28 cellular contexts compared by ENCODE assay signal in the genomic region with DNA sequence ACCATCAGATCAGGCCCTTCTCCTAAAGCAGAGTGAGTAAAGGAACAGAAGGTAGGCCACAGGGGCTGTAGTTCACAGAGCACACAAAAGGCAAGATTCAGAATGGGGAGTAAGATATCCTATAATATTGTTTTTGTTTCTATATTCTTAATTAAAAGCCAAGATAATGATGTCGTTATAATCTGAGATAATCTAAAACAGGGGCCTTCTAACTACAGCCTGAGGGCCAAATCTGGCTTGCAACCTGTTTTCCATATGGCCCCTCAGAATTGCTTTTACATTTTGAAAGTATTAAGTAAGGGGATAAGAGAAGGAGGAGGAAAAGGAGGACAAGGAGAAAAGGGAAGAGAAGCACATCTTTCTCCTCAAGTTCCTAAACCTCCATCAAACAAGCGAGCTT.
"Had no signal": no experiment of that assay in that cellular context is flagged by ENCODE, and none has a peak within 500 bp of the region (broad histone marks: within the 10 kb centered on the region; RNA-seq: fewer than 3 reads in every experiment).

No MANE protein-coding gene starts in this region.

- H3K27me3 ChIP-seq: neural progenitor cell, ovary, right lobe of liver, sigmoid colon, stomach, thyroid gland, tibial nerve, upper lobe of left lung, vagina had no signal

- H3K4me2 ChIP-seq: neural progenitor cell had no signal

- H3K27ac Mint-ChIP-seq: nephron; neural progenitor cell; progenitor cell of endocrine pancreas; stimulated activated effector memory CD8-positive, alpha-beta T cell treated with anti-CD3 and anti-CD28 coated beads, Interleukin-12 subunit alpha, Interleukin-12 subunit beta, amount 100 ng/mL, for 72 hours; stimulated activated naive B cell treated with anti-CD40 and anti-IgM and Interleukin-4, amounts not matched to agents 10 μg/mL and 1 μg/mL and 100 μg/mL, for 72 hours; stimulated activated naive CD8-positive, alpha-beta T cell treated with anti-CD3 and anti-CD28 coated beads, Interleukin-15, Interleukin-2, amounts not matched to agents 100 ng/mL and 50 ng/mL, for 24 hours had no signal

- H2AFZ ChIP-seq: neural progenitor cell, parathyroid adenoma had no signal

- H3K9ac ChIP-seq: neural progenitor cell, parathyroid adenoma had no signal

- DNase-seq: occipital lobe; ovary; posterior cingulate gyrus; psoas muscle; right cardiac atrium; right lobe of liver; sigmoid colon; small intestine; stimulated activated CD4-positive, alpha-beta T cell treated with anti-CD3 and anti-CD28 coated beads, Interleukin-15, amount 100 ng/mL, for 24 hours; stimulated activated CD4-positive, alpha-beta T cell treated with anti-CD3 and anti-CD28 coated beads, Interleukin-2, amount 100 ng/mL, for 24 hours; stimulated activated CD4-positive, alpha-beta T cell treated with anti-CD3 and anti-CD28 coated beads, Interleukin-2, amount 100 ng/mL, for 48 hours; stimulated activated CD4-positive, alpha-beta T cell treated with anti-CD3 and anti-CD28 coated beads, Interleukin-4, amount 100 ng/mL, for 24 hours; stimulated activated naive B cell treated with anti-CD40 and anti-IgM and Interleukin-4, amounts not matched to agents 10 μg/mL and 1 μg/mL and 100 μg/mL, for 72 hours; stimulated activated naive CD4-positive, alpha-beta T cell treated with Interleukin-2 at 50 U/mL for 16 hours; stomach; thyroid gland; trophoblast cell; upper lobe of left lung had no signal

- H3K36me3 ChIP-seq: neural progenitor cell, ovary, right lobe of liver, sigmoid colon, stomach, thoracic aorta, thyroid gland, tibial nerve, upper lobe of left lung, vagina had no signal

- H3K36me3 Mint-ChIP-seq: neural progenitor cell; stimulated activated effector memory CD8-positive, alpha-beta T cell treated with anti-CD3 and anti-CD28 coated beads, Interleukin-12 subunit alpha, Interleukin-12 subunit beta, amount 100 ng/mL, for 72 hours had no signal

- H3K4me1 Mint-ChIP-seq: stimulated activated effector memory CD8-positive, alpha-beta T cell treated with anti-CD3 and anti-CD28 coated beads, Interleukin-12 subunit alpha, Interleukin-12 subunit beta, amount 100 ng/mL, for 72 hours; stimulated activated naive B cell treated with anti-CD40 and anti-IgM and Interleukin-4, amounts not matched to agents 10 μg/mL and 1 μg/mL and 100 μg/mL, for 72 hours had no signal

- FAIRE-seq: small intestine, urothelium cell line had no signal

- H3K27me3 Mint-ChIP-seq: progenitor cell of endocrine pancreas; stimulated activated naive B cell treated with anti-CD40 and anti-IgM and Interleukin-4, amounts not matched to agents 10 μg/mL and 1 μg/mL and 100 μg/mL, for 72 hours; stimulated activated naive CD8-positive, alpha-beta T cell treated with anti-CD3 and anti-CD28 coated beads, Interleukin-15, Interleukin-2, amounts not matched to agents 100 ng/mL and 50 ng/mL, for 24 hours had no signal

- H3K9me3 ChIP-seq: ovary, right lobe of liver, sigmoid colon, thoracic aorta, thyroid gland, tibial nerve, vagina had no signal

- H3K79me2 ChIP-seq: parathyroid adenoma had no signal

- H3K4me3 Mint-ChIP-seq: nephron; neural progenitor cell; stimulated activated effector memory CD8-positive, alpha-beta T cell treated with anti-CD3 and anti-CD28 coated beads, Interleukin-12 subunit alpha, Interleukin-12 subunit beta, amount 100 ng/mL, for 72 hours; stimulated activated naive B cell treated with anti-CD40 and anti-IgM and Interleukin-4, amounts not matched to agents 10 μg/mL and 1 μg/mL and 100 μg/mL, for 72 hours; stimulated activated naive CD8-positive, alpha-beta T cell treated with anti-CD3 and anti-CD28 coated beads, Interleukin-15, Interleukin-2, amounts not matched to agents 100 ng/mL and 50 ng/mL, for 24 hours had no signal

- H3K27ac ChIP-seq: neural progenitor cell, ovary, parathyroid adenoma, psoas muscle, right lobe of liver, sigmoid colon, stomach, thoracic aorta, thyroid gland, tibial nerve, upper lobe of left lung, vagina had no signal

- H3K4me1 ChIP-seq: neural progenitor cell, parathyroid adenoma, psoas muscle, right lobe of liver, sigmoid colon, thyroid gland, upper lobe of left lung, vagina had no signal

- ATAC-seq: psoas muscle; right cardiac atrium; right lobe of liver; stimulated activated effector memory CD8-positive, alpha-beta T cell treated with anti-CD3 and anti-CD28 coated beads, Interleukin-12 subunit alpha, Interleukin-12 subunit beta, amount 100 ng/mL, for 72 hours; stimulated activated naive B cell treated with anti-CD40 and anti-IgM and Interleukin-4, amounts not matched to agents 10 μg/mL and 1 μg/mL and 100 μg/mL, for 72 hours had no signal

- H3K4me3 ChIP-seq: neural progenitor cell, ovary, psoas muscle, right lobe of liver, sigmoid colon, stomach, thoracic aorta, thyroid gland, tibial nerve, upper lobe of left lung, vagina had no signal
